8 cellular contexts compared by ENCODE assay signal in genomic region chr1:150576794-150577556, GRCh38. TPM values are rescaled to one million over a fixed set of nuclear protein-coding genes. Genes with fewer than 3 reads are reported as not detected.
A peak's percentile ranks its signal among the peaks of the same experiment; 100 is the strongest.
DNase-seq lines count a peak whose midpoint lies in the region; ATAC-seq and TF ChIP-seq lines count a peak whose summit lies in the region.

No MANE protein-coding gene starts in this region.

- no peaks in the 10 kb centered on the region for H3K27me3 ChIP-seq in BE2C
- H3K27me3 ChIP-seq in colonic mucosa, result no peaks in the 10 kb centered on the region

- intact Hi-C loops in colonic mucosa (cut with DNase I), result loop anchor here (5.0 kb wide), 1 partner anchor 45 kb away; no protein-coding TSS in a partner anchor

- H3K4me3 ChIP-seq in BE2C (ENCODE audit: low read depth, low read length) (peak overlapping the region; percentile 96), LNCaP clone FGC (ENCODE audit: low read depth, low read length) (peak overlapping the region; percentile 98), colonic mucosa (peak overlapping the region; percentile 87)

- H3K9me3 ChIP-seq in BE2C (0 out of 2 replicates have a peak, but pooled peaks cover 2% of the 10 kb centered on the region), colonic mucosa (no peaks in the 10 kb centered on the region)

- H3K27ac ChIP-seq in colonic mucosa, result peak overlapping the region; percentile 98

- H3K36me3 ChIP-seq in BE2C (peaks cover 68% of the 10 kb centered on the region), colonic mucosa (peaks cover 11% of the 10 kb centered on the region)

- DNase-seq in BE2C (no peak), LNCaP clone FGC (ENCODE audit: low read depth) (peak; percentile 59), colonic mucosa (no peak), myocyte (ENCODE audit: low read depth) (peak; percentile 40), GF-D8 (lab: John Stamatoyannopoulos, UW) (no peak), NCI-H345 treated with DMSO at 0.1 percent for 48 hours (lab: John Stamatoyannopoulos, UW; ENCODE audit: unreplicated experiment) (no peak)

- H3K4me1 ChIP-seq in BE2C (no peaks in the 10 kb centered on the region), colonic mucosa (peaks cover 3% of the 10 kb centered on the region)

- no peak for TF ChIP-seq CTCF in BE2C (IDR thresholded peaks at IDR 0.05; ENCODE audit: low read depth, low read length)
- no peak for TF ChIP-seq CTCF in LNCaP clone FGC (IDR thresholded peaks at IDR 0.05; ENCODE audit: control insufficient read depth, extremely low read depth, insufficient read depth)
- no peak for TF ChIP-seq CTCF in colonic mucosa (IDR thresholded peaks at IDR 0.05)

- peak overlapping the region; percentile 64 to 99 for H3K9ac ChIP-seq in colonic mucosa (ENCODE audit: low read depth in 2 of 2, low read length in 2 of 2)

- ATAC-seq in HG02759 (IDR thresholded peaks at IDR 0.05; ENCODE audit: unreplicated experiment) (no peak), GM19324 (IDR thresholded peaks at IDR 0.05; ENCODE audit: low FRiP score, unreplicated experiment) (no peak)

RNA-seq across cellular contexts. Expression of gene MCL1, which starts 2.4 kb away (rescaled TPM):
- 88.9 TPM for polyA plus RNA-seq in BE2C (2012; ENCODE audit: insufficient read depth, insufficient read length, low read depth)
- 100 to 1,000 TPM; 151 to 285 TPM for total RNA-seq in colonic mucosa
- total RNA-seq in myocyte, result 162 and 186 TPM in 2 replicates
- 93.5 TPM for polyA plus RNA-seq in myocyte (2012)

RNA-seq across cellular contexts. Expression of gene ADAMTSL4, which starts 27.8 kb away (rescaled TPM):
- 2.2 TPM for polyA plus RNA-seq in BE2C (2012; ENCODE audit: insufficient read depth, insufficient read length, low read depth)
- total RNA-seq in colonic mucosa, result 1 to 10 TPM; 4.9 to 6.3 TPM
- 10.9 and 16.2 TPM in 2 replicates for total RNA-seq in myocyte
- 42.7 TPM for polyA plus RNA-seq in myocyte (2012)

RNA-seq across cellular contexts. Expression of gene ENSA, which starts 52.4 kb away (rescaled TPM):
- polyA plus RNA-seq in BE2C (2012; ENCODE audit: insufficient read depth, insufficient read length, low read depth), result 298 TPM
- 100 to 1,000 TPM; 199 to 227 TPM for total RNA-seq in colonic mucosa
- total RNA-seq in myocyte, result 86.7 and 116 TPM in 2 replicates
- polyA plus RNA-seq in myocyte (2012), result 81.1 TPM

Comparison
In these comparisons a context has a peak if more than half of its experiments do, and no peak if none do; other contexts are left out.
1. DNase-seq: peak in LNCaP clone FGC (single experiment) and myocyte (single experiment); none in BE2C (single experiment), colonic mucosa (single experiment), GF-D8 (single experiment) and NCI-H345 treated with DMSO at 0.1 percent for 48 hours (single experiment).
2. Peak in every context shown above with its lines, with median percentiles within 50 percentile points of each other: H3K4me3 ChIP-seq.